8 cellular contexts compared by ENCODE assay signal in the genomic region with DNA sequence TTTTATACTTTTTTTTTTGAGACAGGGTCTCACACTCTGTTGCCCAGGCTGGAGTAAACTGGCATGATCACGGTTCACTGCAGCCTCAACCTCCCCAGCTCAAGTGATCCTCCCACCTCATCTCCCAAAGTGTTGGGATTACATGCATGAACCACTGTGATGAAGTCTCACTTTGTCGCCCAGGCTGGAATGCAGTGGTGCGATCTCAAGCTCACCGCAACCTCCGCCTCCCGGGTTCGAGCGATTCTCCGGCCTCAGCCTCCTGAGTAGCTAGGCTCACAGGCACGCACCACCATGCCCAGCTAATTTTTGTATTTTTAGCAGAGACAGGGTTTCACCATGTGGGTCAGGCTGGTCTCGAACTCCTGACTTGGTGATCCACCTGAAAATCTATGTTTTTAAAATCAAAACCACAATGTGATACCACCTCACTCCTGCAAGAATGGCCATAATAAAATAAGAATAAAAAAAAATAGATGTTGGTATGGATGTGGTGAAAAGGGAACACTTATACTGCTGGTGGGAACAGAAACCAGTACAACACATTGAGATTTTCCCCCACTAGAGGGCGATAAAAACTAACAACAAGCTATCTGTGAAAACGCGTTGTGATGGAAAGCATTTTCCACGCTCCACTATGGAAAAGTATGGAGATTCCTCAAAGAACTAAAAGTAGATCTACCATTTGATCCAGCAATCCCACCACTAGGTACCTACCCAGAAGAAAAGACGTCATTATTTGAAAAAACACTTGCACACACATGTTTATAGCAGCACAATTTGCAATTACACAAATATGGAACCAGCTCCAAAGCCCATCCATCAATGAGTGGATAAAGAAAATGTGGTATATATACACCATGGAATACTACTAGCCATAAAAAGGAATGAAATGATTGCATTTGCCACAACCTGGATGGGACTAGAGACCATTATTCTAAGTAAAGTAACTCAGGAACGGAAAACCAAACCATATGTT. TPM values are rescaled to one million over a fixed set of nuclear protein-coding genes. Genes with fewer than 3 reads are reported as not detected.
DNase-seq lines count a peak whose midpoint lies in the region; ATAC-seq and TF ChIP-seq lines count a peak whose summit lies in the region.

No MANE protein-coding gene starts in this region.

- no peak for TF ChIP-seq EP300 in suprapubic skin (IDR thresholded peaks at IDR 0.05)

- peaks cover 37% of the 10 kb centered on the region for H3K36me3 ChIP-seq in suprapubic skin

- H3K27ac ChIP-seq in suprapubic skin: no peak overlapping the region

- no peaks in the 10 kb centered on the region for H3K27me3 ChIP-seq in suprapubic skin

- no peak for ATAC-seq in GM21526 (IDR thresholded peaks at IDR 0.05; ENCODE audit: low FRiP score, unreplicated experiment)

- H3K4me3 ChIP-seq in WI38 (ENCODE audit: low read depth, low read length) (no peak overlapping the region), suprapubic skin (no peak overlapping the region)

- H3K9me3 ChIP-seq in suprapubic skin: no peaks in the 10 kb centered on the region

- peaks cover 7% of the 10 kb centered on the region for H3K4me1 ChIP-seq in suprapubic skin

- no peak for TF ChIP-seq POLR2A in suprapubic skin (IDR thresholded peaks at IDR 0.05)

- peak; percentile 42; the same call in 1 of the 2 replicates for TF ChIP-seq CTCF in WI38 (IDR thresholded peaks at IDR 0.05; ENCODE audit: low read depth, low read length)
- TF ChIP-seq CTCF in suprapubic skin (IDR thresholded peaks at IDR 0.05): peak; percentile 6 to 52

- 69% methylated on average over 17 of the region's 17 CpGs for WGBS in suprapubic skin

- DNase-seq in NCI-H510A treated with DMSO at 0.1 percent for 48 hours (lab: John Stamatoyannopoulos, UW) (peak; percentile 19), NCI-H510A (lab: John Stamatoyannopoulos, UW) (no peak), M059J (ENCODE audit: low read depth) (peak; percentile 51), iPS DF 4.7 (ENCODE audit: extremely low read depth, low spot score) (peak; percentile 51), suprapubic skin (ENCODE audit: low spot score in 2 of 2) (peak in 1 of 2 donors; percentile 66), HK-2 (ENCODE audit: unreplicated experiment) (no peak)

RNA-seq across cellular contexts. Expression of gene OCA2, which starts 26.8 kb away (rescaled TPM):
- total RNA-seq in M059J (2014; rRNA removed; shearing (Covaris generic)): not detected in 2 replicates
- total RNA-seq in suprapubic skin: 10 to 100 TPM in 3 of 4 donors, 1 to 10 TPM in 1; 7.0 to 53.1 (median 20.4) TPM

Comparison
In these comparisons a context has a peak if more than half of its experiments do, and no peak if none do; other contexts are left out.
1. DNase-seq: peak in NCI-H510A treated with DMSO at 0.1 percent for 48 hours (single experiment), M059J (single experiment) and iPS DF 4.7 (single experiment); none in NCI-H510A (single experiment) and HK-2 (single experiment).